In the genomic region with DNA sequence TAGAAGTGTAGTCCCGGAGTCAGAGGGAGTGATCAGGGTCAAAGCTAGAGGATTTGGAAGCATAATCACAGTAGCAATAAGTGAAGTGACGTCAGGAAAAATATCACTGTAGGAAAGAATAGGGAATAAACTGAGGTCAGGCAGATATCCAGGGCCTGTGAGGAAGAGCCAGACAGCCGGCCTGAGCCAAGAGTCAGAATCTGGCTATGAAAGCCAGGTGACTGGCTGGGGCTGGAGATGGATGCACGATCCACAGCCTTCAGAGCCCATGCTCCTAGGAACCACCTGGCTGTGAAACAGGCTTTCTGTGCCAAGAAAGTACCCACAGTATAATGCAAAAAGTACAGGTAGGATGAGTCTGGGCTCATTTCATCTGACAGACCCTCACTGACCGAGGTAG, we compare ENCODE assay signal across 16 cellular contexts. TPM values are rescaled to one million over a fixed set of nuclear protein-coding genes. Genes with fewer than 3 reads are reported as not detected.
DNase-seq lines count a peak whose midpoint lies in the region; ATAC-seq and TF ChIP-seq lines count a peak whose summit lies in the region.
"Had no signal": no experiment of that assay in that cellular context is flagged by ENCODE, and none has a peak within 500 bp of the region (broad histone marks: within the 10 kb centered on the region; RNA-seq: fewer than 3 reads in every experiment).

No MANE protein-coding gene starts in this region.

- no peaks in the 10 kb centered on the region for H3K36me3 ChIP-seq in gastrocnemius medialis
- H3K36me3 ChIP-seq: HAP-1 had no signal

- ATAC-seq in T-helper 17 cell (no peak), gastrocnemius medialis (no peak)
- ATAC-seq in activated naive CD8-positive, alpha-beta T cell treated with anti-CD3 and anti-CD28 coated beads, Interleukin-2, amount 50 U/mL, for 24 hours = no peak
- ATAC-seq: GM12878 had no signal

- H3K4me1 Mint-ChIP-seq in T-helper 17 cell = peaks cover 7% of the 10 kb centered on the region
- H3K4me1 Mint-ChIP-seq in nephron = peaks cover 16% of the 10 kb centered on the region
- H3K4me1 Mint-ChIP-seq in activated naive CD8-positive, alpha-beta T cell treated with anti-CD3 and anti-CD28 coated beads, Interleukin-2, amount 50 U/mL, for 24 hours = no peaks in the 10 kb centered on the region
- H3K4me1 Mint-ChIP-seq: CD4-positive, alpha-beta memory T cell had no signal

- no peaks in the 10 kb centered on the region for H3K9me3 Mint-ChIP-seq in nephron
- H3K9me3 Mint-ChIP-seq in activated naive CD8-positive, alpha-beta T cell treated with anti-CD3 and anti-CD28 coated beads, Interleukin-2, amount 50 U/mL, for 24 hours = no peaks in the 10 kb centered on the region
- H3K9me3 Mint-ChIP-seq: CD4-positive, alpha-beta memory T cell; HFFc6 had no signal

- no peak for TF ChIP-seq CTCF in nephron (IDR thresholded peaks at IDR 0.05; ENCODE audit: unreplicated experiment in 3 of 3)
- TF ChIP-seq CTCF in gastrocnemius medialis (IDR thresholded peaks at IDR 0.05 in 4 of 5, conservative IDR thresholded peaks at IDR 0.05 in 1 of 5) = no peak

- H3K27me3 Mint-ChIP-seq in T-helper 17 cell (no peaks in the 10 kb centered on the region), nephron (ENCODE audit: low read depth) (peaks cover 10% of the 10 kb centered on the region)
- no peaks in the 10 kb centered on the region for H3K27me3 Mint-ChIP-seq in activated naive CD8-positive, alpha-beta T cell treated with anti-CD3 and anti-CD28 coated beads, Interleukin-2, amount 50 U/mL, for 24 hours
- H3K27me3 Mint-ChIP-seq: CD4-positive, alpha-beta memory T cell had no signal

- H3K9me3 ChIP-seq in T-helper 17 cell (ENCODE audit: control insufficient read depth, low read length, poor library complexity, severe bottlenecking) (no peaks in the 10 kb centered on the region), gastrocnemius medialis (no peaks in the 10 kb centered on the region)
- H3K9me3 ChIP-seq: Caco-2, HAP-1 had no signal

- no peaks in the 10 kb centered on the region for H3K27me3 ChIP-seq in gastrocnemius medialis

- TF ChIP-seq POLR2A in gastrocnemius medialis (IDR thresholded peaks at IDR 0.05) = no peak

- in situ Hi-C loops in G401 (cut with HindIII; ENCODE audit: low sequenced_read_pairs) (no loop called here), gastrocnemius medialis (cut with MboI; ENCODE audit: low sequenced_read_pairs in 4 of 4) (no loop called here)

- intact Hi-C loops in gastrocnemius medialis (cut with DNase I; ENCODE audit: low total_unique reads) = no loop called here

- H3K4me3 Mint-ChIP-seq in T-helper 17 cell (no peak overlapping the region), nephron (no peak overlapping the region)
- no peak overlapping the region for H3K4me3 Mint-ChIP-seq in activated naive CD8-positive, alpha-beta T cell treated with anti-CD3 and anti-CD28 coated beads, Interleukin-2, amount 50 U/mL, for 24 hours
- H3K4me3 Mint-ChIP-seq: HFFc6 had no signal

- H3K36me3 Mint-ChIP-seq in T-helper 17 cell (ENCODE audit: low read depth) (peaks cover 7% of the 10 kb centered on the region), nephron (ENCODE audit: low read depth) (no peaks in the 10 kb centered on the region)
- no peaks in the 10 kb centered on the region for H3K36me3 Mint-ChIP-seq in activated naive CD8-positive, alpha-beta T cell treated with anti-CD3 and anti-CD28 coated beads, Interleukin-2, amount 50 U/mL, for 24 hours (ENCODE audit: low read depth)

- peak; percentile 59 for DNase-seq in G401 (ENCODE audit: low spot score)
- DNase-seq in T-helper 17 cell = no peak
- peak; percentile 43 for DNase-seq in cerebellar cortex (ENCODE audit: low spot score)
- no peak for DNase-seq in activated naive CD8-positive, alpha-beta T cell treated with anti-CD3 and anti-CD28 coated beads, Interleukin-2, amount 50 U/mL, for 24 hours
- no peak for DNase-seq in gastrocnemius medialis
- no peak for DNase-seq in hypothalamus (lab: John Stamatoyannopoulos, UW)
- DNase-seq: Caco-2; CD4-positive, alpha-beta memory T cell; DMS153; DND-41; GDM1; GOT3; HFFc6 had no signal

- H3K27ac ChIP-seq in gastrocnemius medialis = no peak overlapping the region

- H3K27ac Mint-ChIP-seq in T-helper 17 cell (peak overlapping the region; percentile 19), nephron (peak overlapping the region in 2 of 3 experiments; percentile 8 to 40)
- H3K27ac Mint-ChIP-seq in activated naive CD8-positive, alpha-beta T cell treated with anti-CD3 and anti-CD28 coated beads, Interleukin-2, amount 50 U/mL, for 24 hours = no peak overlapping the region
- H3K27ac Mint-ChIP-seq: HFFc6 had no signal

- no peaks in the 10 kb centered on the region for H3K4me1 ChIP-seq in gastrocnemius medialis
- H3K4me1 ChIP-seq: Caco-2, HAP-1 had no signal

- no peak overlapping the region for H3K4me3 ChIP-seq in gastrocnemius medialis
- H3K4me3 ChIP-seq: GM12878, HAP-1 had no signal

RNA-seq across cellular contexts. Expression of a gene that starts 21.4 kb away (rescaled TPM):
- 0.49 and 2.4 TPM in 2 replicates for total RNA-seq in G401 (2014; rRNA removed; shearing (Covaris generic))
- total RNA-seq in T-helper 17 cell (10 to 100 TPM; 20.0 to 23.5 TPM), gastrocnemius medialis (1 to 10 TPM in 2 of 4 donors, under 1 TPM in 2; 0.55 to 6.5 (median 1.1) TPM)

RNA-seq across cellular contexts. Expression of a gene that starts 21.6 kb away (rescaled TPM):
- 1,481 and 2,040 TPM in 2 replicates for total RNA-seq in G401 (2014; rRNA removed; shearing (Covaris generic))
- total RNA-seq in T-helper 17 cell = 1,000 to 10,000 TPM; 1,682 to 1,804 TPM
- 100 to 1,000 TPM; 598 to 693 (median 633) TPM for total RNA-seq in gastrocnemius medialis

Comparison
In these comparisons a context has a peak if more than half of its experiments do, and no peak if none do; other contexts are left out.
1. DNase-seq: peak in G401 (single experiment) and cerebellar cortex (single experiment); none in T-helper 17 cell (0 of 3), activated naive CD8-positive, alpha-beta T cell treated with anti-CD3 and anti-CD28 coated beads, Interleukin-2, amount 50 U/mL, for 24 hours (single experiment), gastrocnemius medialis (0 of 2) and hypothalamus (0 of 51).